Comparison of ENCODE assay signal across 8 cellular contexts in genomic region chr12:123457980-123458779, GRCh38. TPM values are rescaled to one million over a fixed set of nuclear protein-coding genes. Genes with fewer than 3 reads are reported as not detected.
A peak's percentile ranks its signal among the peaks of the same experiment; 100 is the strongest.
DNase-seq lines count a peak whose midpoint lies in the region; ATAC-seq and TF ChIP-seq lines count a peak whose summit lies in the region.

Gene SNRNP35 (plus strand): TSS chr12:123458139. CDS start chr12:123465541, 7,402 bp downstream.

- H3K27me3 ChIP-seq in fibroblast of lung (ENCODE audit: control insufficient read depth, insufficient read depth, low read length): no peaks in the 10 kb centered on the region

- H3K27ac ChIP-seq in fibroblast of lung (ENCODE audit: insufficient read depth, low read length): peak within 1 kb of the TSS; percentile 93

- peak within 1 kb of the TSS; percentile 90 for H3K4me2 ChIP-seq in fibroblast of lung (ENCODE audit: extremely low read depth, insufficient read depth, low read length)

- no peaks in the 10 kb centered on the region for H3K9me3 Mint-ChIP-seq in naive B cell

- H3K4me3 Mint-ChIP-seq in naive B cell: peak within 1 kb of the TSS; percentile 98 to 100 (median 100)

- no peaks in the 10 kb centered on the region for H3K36me3 ChIP-seq in fibroblast of lung (ENCODE audit: control insufficient read depth, insufficient read depth, low read length)

- no peak for TF ChIP-seq CTCF in fibroblast of lung (conservative IDR thresholded peaks at IDR 0.05 in 1 of 2, IDR thresholded peaks at IDR 0.05 in 1 of 2; ENCODE audit: low read depth in 1 of 2, low read length in 2 of 2)

- no peaks in the 10 kb centered on the region for H3K27me3 Mint-ChIP-seq in naive B cell

- ATAC-seq in GM21360 (IDR thresholded peaks at IDR 0.05; ENCODE audit: unreplicated experiment): peak; percentile 59
- ATAC-seq in naive B cell (ENCODE audit: low read depth in 2 of 2): peak; percentile 81 to 88

- peaks cover 4 to 8% of the 10 kb centered on the region in 2 donors for H3K36me3 Mint-ChIP-seq in naive B cell

- peak within 1 kb of the TSS; percentile 99 to 100 (median 100) for H3K27ac Mint-ChIP-seq in naive B cell

- H3K79me2 ChIP-seq in fibroblast of lung (ENCODE audit: control insufficient read depth, insufficient read depth, low read length): peaks cover 20% of the 10 kb centered on the region

- DNase-seq in CMK (ENCODE audit: low read depth): peak; percentile 68
- peak; percentile 90 for DNase-seq in KG1 (lab: John Stamatoyannopoulos, UW)
- DNase-seq in RPMI7951 (ENCODE audit: low read depth): peak; percentile 79
- DNase-seq in activated T-helper 1 cell treated with anti-CD3 and anti-CD28 coated beads, Interleukin-2, amount 50 U/mL, for 16 hours (ENCODE audit: low read depth in 1 of 2, low spot score in 1 of 2): peak; percentile 72 to 74
- DNase-seq in fibroblast of lung (ENCODE audit: low read depth in 2 of 2): peak; percentile 79 to 88
- peak; percentile 86 for DNase-seq in naive B cell
- peak; percentile 70 to 77 for DNase-seq in stimulated activated CD8-positive, alpha-beta memory T cell treated with anti-CD3 and anti-CD28 coated beads, Interleukin-7, amount 100 ng/mL, for 48 hours (ENCODE audit: extremely low read depth in 1 of 2, low read depth in 1 of 2)

- peaks cover 15 to 39% (median 25%) of the 10 kb centered on the region in 3 donors for H3K4me1 Mint-ChIP-seq in naive B cell

- peak within 1 kb of the TSS; percentile 64 for H2AFZ ChIP-seq in fibroblast of lung (ENCODE audit: low read length)

- H3K9ac ChIP-seq in fibroblast of lung (ENCODE audit: insufficient read depth, low read length): peak within 1 kb of the TSS; percentile 97

- peaks cover 2% of the 10 kb centered on the region for H3K4me1 ChIP-seq in fibroblast of lung (ENCODE audit: control insufficient read depth, extremely low read depth, insufficient read depth, low read length)

- H4K20me1 ChIP-seq in fibroblast of lung (ENCODE audit: control insufficient read depth, extremely low read depth, insufficient read depth, low read length): no peaks in the 10 kb centered on the region

- peak within 1 kb of the TSS; percentile 55 to 94 (median 77) for H3K4me3 ChIP-seq in fibroblast of lung (replicated peaks in 1 of 4; ENCODE audit: control extremely low read depth in 1 of 4, insufficient read depth in 1 of 4, low read depth in 3 of 4, low read length in 4 of 4)

- no peaks in the 10 kb centered on the region for H3K9me3 ChIP-seq in fibroblast of lung (ENCODE audit: control insufficient read depth, insufficient read depth, low read depth, low read length)

RNA-seq across cellular contexts. Expression of gene SNRNP35, which starts in this region (rescaled TPM):
- total RNA-seq in RPMI7951 (2014; rRNA removed; shearing (Covaris generic)): 12.4 and 16.5 TPM in 2 replicates
- 18.5 and 20.8 TPM in 2 replicates for total RNA-seq in fibroblast of lung
- polyA plus RNA-seq in fibroblast of lung (16.1 and 21.5 TPM in 2 replicates), naive B cell (ENCODE audit: low read depth in 6 of 6) (10 to 100 TPM; 18.0 to 29.1 (median 28.4) TPM)
- polyA plus RNA-seq in fibroblast of lung (2012): 22.6 and 29.2 TPM in 2 replicates
- 5.2 and 10.7 TPM in 2 replicates for polyA minus RNA-seq in fibroblast of lung (ENCODE audit: low replicate concordance)

Comparison
In these comparisons a context has a peak if more than half of its experiments do, and no peak if none do; other contexts are left out.
1. Peak in every context shown above with its lines: DNase-seq, ATAC-seq, H3K4me3 ChIP-seq and H3K27ac ChIP-seq.